Comparison of ENCODE assay signal across 8 cellular contexts in the genomic region with DNA sequence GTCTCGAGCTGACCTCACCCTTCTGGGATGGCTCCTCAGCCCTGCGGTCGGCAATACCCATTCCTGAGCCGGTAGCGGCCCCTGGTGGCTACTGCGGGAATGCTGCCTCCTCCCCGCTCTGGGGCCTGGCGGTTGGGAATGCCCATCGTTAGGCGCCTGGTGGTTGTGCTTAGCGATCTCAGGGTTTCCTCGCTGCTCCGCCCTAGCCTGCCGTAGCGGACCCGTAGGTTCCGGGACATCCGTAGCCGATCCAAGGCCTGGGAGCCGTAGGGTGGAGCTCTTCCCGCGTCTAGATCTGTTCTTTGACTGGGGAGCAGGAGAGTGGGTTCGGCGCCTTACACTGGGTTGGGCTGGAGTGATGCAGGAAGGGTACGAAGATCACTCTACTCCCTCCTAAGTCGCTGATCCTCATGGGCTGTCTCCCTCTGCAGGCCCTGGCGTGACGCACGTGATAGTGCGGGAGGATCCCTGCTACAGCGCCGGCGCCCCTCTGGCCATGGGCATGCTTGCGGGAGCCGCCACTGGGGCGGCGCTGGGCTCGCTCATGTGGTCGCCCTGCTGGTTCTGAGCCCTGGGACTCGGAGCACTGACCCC. TPM values are rescaled to one million over a fixed set of nuclear protein-coding genes. Genes with fewer than 3 reads are reported as not detected.
DNase-seq lines count a peak whose midpoint lies in the region; ATAC-seq and TF ChIP-seq lines count a peak whose summit lies in the region.

No MANE protein-coding gene starts in this region.

- H3K27me3 ChIP-seq in KMS-11 (ENCODE audit: insufficient read depth, low read depth) (no peaks in the 10 kb centered on the region), SJSA1 (replicated peaks) (no peaks in the 10 kb centered on the region), gastroesophageal sphincter (no peaks in the 10 kb centered on the region), neuronal stem cell (ENCODE audit: control insufficient read depth in 3 of 3, insufficient read depth in 3 of 3, low read depth in 1 of 3, low read length in 3 of 3) (no peaks in the 10 kb centered on the region), stomach smooth muscle (ENCODE audit: control insufficient read depth in 1 of 2, insufficient read depth in 2 of 2, low read length in 2 of 2) (no peaks in the 10 kb centered on the region)

- H3K36me3 ChIP-seq in KMS-11 (ENCODE audit: insufficient read depth) (no peaks in the 10 kb centered on the region), SJSA1 (no peaks in the 10 kb centered on the region), gastroesophageal sphincter (no peaks in the 10 kb centered on the region), neuronal stem cell (replicated peaks in 1 of 2; ENCODE audit: control insufficient read depth in 2 of 2, insufficient read depth in 2 of 2, low read length in 2 of 2) (no peaks in the 10 kb centered on the region), stomach smooth muscle (ENCODE audit: control insufficient read depth in 2 of 2, insufficient read depth in 2 of 2, low read length in 2 of 2) (no peaks in the 10 kb centered on the region)

- TF ChIP-seq EP300 in gastroesophageal sphincter (IDR thresholded peaks at IDR 0.05), result no peak

- no peak overlapping the region for H2BK15ac ChIP-seq in neuronal stem cell (ENCODE audit: low read length)

- TF ChIP-seq CTCF in KMS-11 (conservative IDR thresholded peaks at IDR 0.05; ENCODE audit: low read depth, low read length) (peak; percentile 88), gastroesophageal sphincter (IDR thresholded peaks at IDR 0.05) (peak in 3 of 4 experiments; percentile 94 to 99 (median 98))

- DNase-seq in AML-193 (lab: John Stamatoyannopoulos, UW) (peak; percentile 65 to 67), SJSA1 (ENCODE audit: low read depth in 1 of 2, low spot score in 2 of 2) (peak; percentile 77 to 83), neuronal stem cell (ENCODE audit: low spot score) (peak; percentile 89)
- DNase-seq in activated naive CD4-positive, alpha-beta T cell (lab: John Stamatoyannopoulos, UW), result peak; percentile 75 to 87 (median 81)

- 0 to 9% methylated on average over 1 to 8 of the region's 40 CpGs for WGBS in gastroesophageal sphincter (ENCODE audit: low coverage in 1 of 2), 2 donors
- no CpG with 5 or more reads among the region's 40 CpGs for WGBS in neuronal stem cell (ENCODE audit: extremely low coverage in 2 of 2, insufficient read length in 2 of 2, insufficient replicate concordance in 1 of 2), 2 donors

- H2AK5ac ChIP-seq in neuronal stem cell (ENCODE audit: low read depth, low read length), result no peak overlapping the region

- no peak overlapping the region for H4K91ac ChIP-seq in neuronal stem cell (ENCODE audit: low read depth, low read length, poor library complexity)

- no peak for TF ChIP-seq POLR2A in gastroesophageal sphincter (IDR thresholded peaks at IDR 0.05)

- H3K4me2 ChIP-seq in KMS-11 (peak overlapping the region; percentile 71), neuronal stem cell (ENCODE audit: insufficient read depth, low read length, poor library complexity, severe bottlenecking) (peak overlapping the region; percentile 54)

- no peaks in the 10 kb centered on the region for H3K79me2 ChIP-seq in KMS-11 (ENCODE audit: insufficient read depth, low read depth)

- no peak overlapping the region for H4K8ac ChIP-seq in neuronal stem cell (ENCODE audit: low read depth, low read length)

- no peaks in the 10 kb centered on the region for H4K20me1 ChIP-seq in KMS-11 (ENCODE audit: insufficient read depth)

- peak overlapping the region; percentile 67 for H2AFZ ChIP-seq in KMS-11 (ENCODE audit: low read depth)
- peak overlapping the region; percentile 81 for H2AFZ ChIP-seq in neuronal stem cell (ENCODE audit: low read length)

- H3K4me3 ChIP-seq in KMS-11 (IDR thresholded peaks at IDR 0.05; ENCODE audit: insufficient read depth, low read depth, low read length), result no peak overlapping the region
- H3K4me3 ChIP-seq in SJSA1, result peak overlapping the region; percentile 22; the same call in 1 of the 2 replicates
- H3K4me3 ChIP-seq in gastroesophageal sphincter, result peak overlapping the region in 1 of 2 donors; percentile 37
- peak overlapping the region in 1 of 2 donors; percentile 20 for H3K4me3 ChIP-seq in neuronal stem cell (ENCODE audit: low read length in 2 of 2)
- H3K4me3 ChIP-seq in stomach smooth muscle (ENCODE audit: low read length in 2 of 2), result peak overlapping the region; percentile 64 to 74

- H3K9me3 ChIP-seq in SJSA1 (replicated peaks) (no peaks in the 10 kb centered on the region), gastroesophageal sphincter (no peaks in the 10 kb centered on the region), neuronal stem cell (replicated peaks in 1 of 2; ENCODE audit: control insufficient read depth in 2 of 2, insufficient read depth in 1 of 2, low read depth in 1 of 2, low read length in 2 of 2) (no peaks in the 10 kb centered on the region), stomach smooth muscle (ENCODE audit: control insufficient read depth in 2 of 2, low read length in 2 of 2) (no peaks in the 10 kb centered on the region)

- peak overlapping the region; percentile 67 for H2BK12ac ChIP-seq in neuronal stem cell (ENCODE audit: low read length)

- H3K18ac ChIP-seq in neuronal stem cell (ENCODE audit: low read length), result peak overlapping the region; percentile 92

- H3K9ac ChIP-seq in KMS-11 (no peak overlapping the region), neuronal stem cell (ENCODE audit: low read depth, low read length, poor library complexity) (no peak overlapping the region), stomach smooth muscle (ENCODE audit: low read length in 2 of 2) (peak overlapping the region; percentile 49 to 60)

- H3K27ac ChIP-seq in KMS-11, result no peak overlapping the region
- H3K27ac ChIP-seq in SJSA1, result no peak overlapping the region
- H3K27ac ChIP-seq in gastroesophageal sphincter, result peak overlapping the region in 2 of 4 donors; percentile 24 to 59
- no peak overlapping the region for H3K27ac ChIP-seq in neuronal stem cell (replicated peaks; ENCODE audit: low read length)
- H3K27ac ChIP-seq in stomach smooth muscle (ENCODE audit: low read length), result no peak overlapping the region

- no peak overlapping the region for H2BK120ac ChIP-seq in neuronal stem cell (ENCODE audit: low read depth, low read length)

- no peak overlapping the region for H3K4ac ChIP-seq in neuronal stem cell (ENCODE audit: low read length)

- no peaks in the 10 kb centered on the region for H3K79me1 ChIP-seq in neuronal stem cell (ENCODE audit: low read depth, low read length)

- H3K14ac ChIP-seq in neuronal stem cell (ENCODE audit: low read length), result no peak overlapping the region

- H2BK5ac ChIP-seq in neuronal stem cell (ENCODE audit: low read length), result no peak overlapping the region

- H3K4me1 ChIP-seq in KMS-11 (ENCODE audit: low read depth, poor library complexity, severe bottlenecking), result peaks cover 6% of the 10 kb centered on the region
- H3K4me1 ChIP-seq in SJSA1 (replicated peaks), result peaks cover 9% of the 10 kb centered on the region
- peaks cover 0 to 23% (median 4%) of the 10 kb centered on the region in 3 donors for H3K4me1 ChIP-seq in gastroesophageal sphincter
- H3K4me1 ChIP-seq in neuronal stem cell (ENCODE audit: control insufficient read depth in 2 of 2, insufficient read depth in 1 of 2, low read depth in 1 of 2, low read length in 2 of 2), result peaks cover 5 to 6% of the 10 kb centered on the region in 2 donors
- H3K4me1 ChIP-seq in stomach smooth muscle (ENCODE audit: control insufficient read depth, insufficient read depth, low read length), result peaks cover 16% of the 10 kb centered on the region

- H3K23ac ChIP-seq in neuronal stem cell (ENCODE audit: low read depth, low read length, poor library complexity), result no peak overlapping the region

- ATAC-seq in GM19397 (IDR thresholded peaks at IDR 0.05; ENCODE audit: unreplicated experiment), result peak; percentile 74
- ATAC-seq in gastroesophageal sphincter, result peak; percentile 96

RNA-seq across cellular contexts. Expression of gene PLEKHB1, which starts 14.8 kb away (rescaled TPM):
- not detected in 2 replicates for total RNA-seq in SJSA1 (2014; rRNA removed; shearing (Covaris generic))
- total RNA-seq in gastroesophageal sphincter, result 10 to 100 TPM; 13.3 to 49.3 (median 37.6) TPM
- polyA plus RNA-seq in neuronal stem cell (2013, experiment 1 of 2), result 61.3 TPM
- polyA plus RNA-seq in neuronal stem cell (2013, experiment 2 of 2), result 62.8 TPM

Comparison
In these comparisons a context has a peak if more than half of its experiments do, and no peak if none do; other contexts are left out.
1. H3K9ac ChIP-seq: peak in stomach smooth muscle (2 of 2); none in KMS-11 (single experiment) and neuronal stem cell (single experiment).
2. RNA of gene PLEKHB1, which starts 14.8 kb away (total RNA-seq): 13.3 to 49.3 TPM in gastroesophageal sphincter; not detected in SJSA1; every median in the first group is over 10 times any median in the second.
3. Peak in every context shown above with its lines, with median percentiles within 50 percentile points of each other: DNase-seq.